9 cellular contexts compared by ENCODE assay signal in genomic region chr5:1118738-1119137, GRCh38. TPM values are rescaled to one million over a fixed set of nuclear protein-coding genes. Genes with fewer than 3 reads are reported as not detected.
DNase-seq lines count a peak whose midpoint lies in the region; ATAC-seq and TF ChIP-seq lines count a peak whose summit lies in the region.
"Had no signal": no experiment of that assay in that cellular context is flagged by ENCODE, and none has a peak within 500 bp of the region (broad histone marks: within the 10 kb centered on the region; RNA-seq: fewer than 3 reads in every experiment).

No MANE protein-coding gene starts in this region.

- H3K23ac ChIP-seq in IMR-90 (ENCODE audit: low read depth, low read length), result no peak overlapping the region

- no peak overlapping the region for H4K91ac ChIP-seq in IMR-90 (ENCODE audit: insufficient read depth, low read depth, low read length)

- H3K9me3 ChIP-seq in A673 (ENCODE audit: low read depth, low read length, poor library complexity, severe bottlenecking), result no peaks in the 10 kb centered on the region
- H3K9me3 ChIP-seq in IMR-90 (ENCODE audit: control insufficient read depth, insufficient read depth, low read length), result no peaks in the 10 kb centered on the region
- no peaks in the 10 kb centered on the region for H3K9me3 ChIP-seq in adrenal gland (replicated peaks in 1 of 3)
- H3K9me3 ChIP-seq in liver (ENCODE audit: control insufficient read depth in 4 of 4, low read length in 3 of 4), result no peaks in the 10 kb centered on the region
- H3K9me3 ChIP-seq in MG63, result no peaks in the 10 kb centered on the region

- BruUV-seq in A673 (replicated peaks; lab: Mats Ljungman, UMichigan) (no TSS peak), IMR-90 (replicated peaks; lab: Mats Ljungman, UMichigan) (no TSS peak)

- intact Hi-C loops in A673 (cut with micrococcal nuclease; ENCODE audit: unreplicated experiment) (no loop called here), IMR-90 (cut with micrococcal nuclease) (loop anchor here (10.0 kb wide), 1 partner anchor 114 kb away; the partner anchor contains the start of gene NKD2), adrenal gland (cut with DNase I) (no loop called here)

- no peaks in the 10 kb centered on the region for H3K9me1 ChIP-seq in IMR-90 (ENCODE audit: insufficient read depth, low read length)

- peak; percentile 43; the same call in 1 of the 2 replicates for ATAC-seq in IMR-90 (ENCODE audit: low read depth)

- no peak for TF ChIP-seq RAD21 in IMR-90 (IDR thresholded peaks at IDR 0.05; ENCODE audit: low read length)
- TF ChIP-seq RAD21 in liver (IDR thresholded peaks at IDR 0.05), result no peak

- TF ChIP-seq CTCF in A673 (conservative IDR thresholded peaks at IDR 0.05; ENCODE audit: low read depth, low read length) (no peak), IMR-90 (conservative IDR thresholded peaks at IDR 0.05; ENCODE audit: low read depth, low read length) (no peak), adrenal gland (IDR thresholded peaks at IDR 0.05) (no peak), liver (IDR thresholded peaks at IDR 0.05; ENCODE audit: low read depth, low read length, missing input control) (no peak)

- H2BK5ac ChIP-seq in IMR-90 (ENCODE audit: low read depth, low read length, poor library complexity, severe bottlenecking), result no peak overlapping the region

- H2AK9ac ChIP-seq in IMR-90 (replicated peaks; ENCODE audit: low read depth, low read length, poor library complexity), result no peak overlapping the region

- no peak for TF ChIP-seq POLR2A in IMR-90 (IDR thresholded peaks at IDR 0.05; ENCODE audit: low read depth, low read length)
- no peak for TF ChIP-seq POLR2A in adrenal gland (IDR thresholded peaks at IDR 0.05)

- no peak overlapping the region for H2BK120ac ChIP-seq in IMR-90 (ENCODE audit: low read depth, low read length)

- in situ Hi-C loops in IMR-90 (cut with MboI; ENCODE audit: low sequenced_read_pairs), result no loop called here

- H3K18ac ChIP-seq in IMR-90 (ENCODE audit: low read depth, low read length), result no peak overlapping the region

- H3K4me2 ChIP-seq in IMR-90 (ENCODE audit: low read depth, low read length), result no peak overlapping the region

- H3K27me3 ChIP-seq in A673 (replicated peaks; ENCODE audit: insufficient read depth, low read depth, low read length, poor library complexity), result no peaks in the 10 kb centered on the region
- peaks cover 45% of the 10 kb centered on the region; the same call in 1 of the 2 replicates for H3K27me3 ChIP-seq in IMR-90 (ENCODE audit: control insufficient read depth, insufficient read depth, low read length)
- H3K27me3 ChIP-seq in adrenal gland, result no peaks in the 10 kb centered on the region
- H3K27me3 ChIP-seq in liver (ENCODE audit: control insufficient read depth in 4 of 4, insufficient read depth in 4 of 4, low read length in 3 of 4), result no peaks in the 10 kb centered on the region
- H3K27me3 ChIP-seq in MG63, result no peaks in the 10 kb centered on the region; the same call in none of the 2 replicates

- WGBS in IMR-90 (ENCODE audit: extremely low coverage in 2 of 2, insufficient read length in 1 of 2), 2 experiments, result 30% methylated on average over 4 of the region's 15 CpGs; no CpG with 5 or more reads in 1 of the 2 experiments
- 42 to 55% (median 49%) methylated on average over 3 to 15 of the region's 15 CpGs; no CpG with 5 or more reads in 1 of the 4 donors for WGBS in adrenal gland, 4 donors
- 75% methylated on average over 15 of the region's 15 CpGs for WGBS in liver

- peak overlapping the region; percentile 24 for H2AFZ ChIP-seq in IMR-90 (replicated peaks; ENCODE audit: low read length, poor library complexity)

- H4K8ac ChIP-seq in IMR-90 (ENCODE audit: low read depth in 2 of 2, low read length in 2 of 2), result no peak overlapping the region

- H3K9ac ChIP-seq in IMR-90 (ENCODE audit: low read depth, low read length), result no peak overlapping the region
- no peak overlapping the region for H3K9ac ChIP-seq in liver (ENCODE audit: low read depth in 1 of 2, low read length in 2 of 2)

- H3K56ac ChIP-seq in IMR-90 (ENCODE audit: extremely low read depth, insufficient read depth, low read length), result no peak overlapping the region

- H2BK20ac ChIP-seq in IMR-90 (ENCODE audit: low read depth, low read length), result no peak overlapping the region

- no peak overlapping the region for H3K27ac ChIP-seq in A673 (ENCODE audit: low read depth, low read length, poor library complexity, severe bottlenecking)
- no peak overlapping the region for H3K27ac ChIP-seq in IMR-90 (ENCODE audit: insufficient read depth, low read length)
- peak overlapping the region in 2 of 5 donors; percentile 28 to 56 for H3K27ac ChIP-seq in adrenal gland
- H3K27ac ChIP-seq in liver (ENCODE audit: low read depth in 1 of 2, low read length in 2 of 2), result peak overlapping the region; percentile 62 to 75

- no peaks in the 10 kb centered on the region for H3K36me3 ChIP-seq in A673 (ENCODE audit: insufficient read depth, low read length, poor library complexity, severe bottlenecking)
- no peaks in the 10 kb centered on the region for H3K36me3 ChIP-seq in IMR-90 (ENCODE audit: control insufficient read depth, insufficient read depth, low read length)
- no peaks in the 10 kb centered on the region for H3K36me3 ChIP-seq in adrenal gland (replicated peaks in 1 of 2)
- no peaks in the 10 kb centered on the region for H3K36me3 ChIP-seq in liver (ENCODE audit: control insufficient read depth in 4 of 4, insufficient read depth in 3 of 4, low read depth in 1 of 4, low read length in 3 of 4)
- no peaks in the 10 kb centered on the region for H3K36me3 ChIP-seq in MG63

- no peaks in the 10 kb centered on the region; the same call in 1 of the 2 replicates for H4K20me1 ChIP-seq in IMR-90 (ENCODE audit: insufficient read depth, low read length)

- POLR2A ChIA-PET in A673 (lab: Charles Lee; ENCODE audit: low non-redundant PET) (no interaction called here), IMR-90 (lab: Charles Lee; ENCODE audit: unreplicated experiment) (no interaction called here)

- no peaks in the 10 kb centered on the region for H3K79me1 ChIP-seq in IMR-90 (ENCODE audit: low read depth in 1 of 2, low read length in 2 of 2)

- H3K4me3 ChIP-seq in A673 (ENCODE audit: low read depth, low read length, poor library complexity, severe bottlenecking), result no peak overlapping the region
- H3K4me3 ChIP-seq in IMR-90 (ENCODE audit: insufficient read depth, low read depth, low read length), result no peak overlapping the region
- H3K4me3 ChIP-seq in adrenal gland, result no peak overlapping the region
- no peak overlapping the region for H3K4me3 ChIP-seq in liver (ENCODE audit: low read depth in 1 of 3, low read length in 3 of 3)
- no peak overlapping the region for H3K4me3 ChIP-seq in MG63

- DNase-seq in A673 (ENCODE audit: low spot score) (peak; percentile 64), IMR-90 (no peak), adrenal gland (peak in 4 of 7 donors; percentile 43 to 67 (median 49)), inferior parietal cortex (ENCODE audit: extremely low spot score) (no peak), MG63 (no peak), SK-N-DZ (ENCODE audit: low spot score) (no peak), DMS114 treated with DMSO at 0.1 percent for 48 hours (lab: John Stamatoyannopoulos, UW; ENCODE audit: unreplicated experiment) (no peak)
- DNase-seq: CD8-positive, alpha-beta memory T cell had no signal

- H3K14ac ChIP-seq in IMR-90 (replicated peaks; ENCODE audit: low read depth, low read length), result no peak overlapping the region

- no peak overlapping the region for H2AK5ac ChIP-seq in IMR-90 (ENCODE audit: low read depth, low read length)

- H4K5ac ChIP-seq in IMR-90 (ENCODE audit: low read depth, low read length), result no peak overlapping the region

- no peak overlapping the region for H3K4ac ChIP-seq in IMR-90 (ENCODE audit: low read depth, low read length)

- H3K4me1 ChIP-seq in A673 (ENCODE audit: insufficient read depth, low read length, poor library complexity, severe bottlenecking) (peaks cover 26% of the 10 kb centered on the region), IMR-90 (ENCODE audit: control insufficient read depth, insufficient read depth, low read length) (no peaks in the 10 kb centered on the region), adrenal gland (replicated peaks in 1 of 2) (peaks cover 3 to 10% of the 10 kb centered on the region in 2 donors), liver (ENCODE audit: control insufficient read depth in 4 of 4, insufficient read depth in 4 of 4, low read length in 3 of 4) (peaks cover 7 to 36% (median 25%) of the 10 kb centered on the region in 4 donors)

- H2BK15ac ChIP-seq in IMR-90 (ENCODE audit: low read depth, low read length), result no peak overlapping the region

- CTCF ChIA-PET in A673 (lab: Charles Lee) (interaction anchor here (0.6 to 1.1 kb wide), 2 partner anchors 56 kb away, joined by 4 to 14 read pairs; no protein-coding TSS in a partner anchor), IMR-90 (lab: Yijun Ruan, JAX) (no interaction called here)

- dilution Hi-C loops in IMR-90 (cut with HindIII; ENCODE audit: low sequenced_read_pairs, unreplicated experiment), result no loop called here

TF ChIP-seq in IMR-90, 13 proteins besides CTCF, POLR2A, EP300 and RAD21 (continues in another document):
- TF ChIP-seq CHD1 (IDR thresholded peaks at IDR 0.05; ENCODE audit: low read depth, low read length) (no peak), CEBPB (IDR thresholded peaks at IDR 0.05; ENCODE audit: low read depth, low read length) (no peak), BHLHE40 (IDR thresholded peaks at IDR 0.05; ENCODE audit: low read depth, low read length) (no peak), SMC3 (IDR thresholded peaks at IDR 0.05; ENCODE audit: low read depth, low read length) (no peak), NFE2L2 (IDR thresholded peaks at IDR 0.05; ENCODE audit: low read depth, low read length) (no peak), FOS (IDR thresholded peaks at IDR 0.05; ENCODE audit: low read depth, low read length) (no peak)

TF ChIP-seq in liver, 16 proteins besides CTCF, POLR2A, EP300 and RAD21 (continues in another document):
- no peak for TF ChIP-seq HNF4G (IDR thresholded peaks at IDR 0.05)
- TF ChIP-seq GABPA (IDR thresholded peaks at IDR 0.05 in 1 of 2, conservative IDR thresholded peaks at IDR 0.05 in 1 of 2), result no peak
- no peak for TF ChIP-seq YY1 (IDR thresholded peaks at IDR 0.05)
- TF ChIP-seq HNF4A (conservative IDR thresholded peaks at IDR 0.05), result no peak
- no peak for TF ChIP-seq EGR1 (IDR thresholded peaks at IDR 0.05; ENCODE audit: low read depth in 2 of 2)
- TF ChIP-seq JUND (IDR thresholded peaks at IDR 0.05), result no peak
- TF ChIP-seq FOXA1 (IDR thresholded peaks at IDR 0.05), result no peak
- no peak for TF ChIP-seq FOXA2 (IDR thresholded peaks at IDR 0.05)

RNA-seq across cellular contexts. Expression of gene SLC12A7, which starts 6.9 kb away (rescaled TPM):
- total RNA-seq in A673 (2021) (45.2 and 55.5 TPM in 2 replicates), IMR-90 (2012; rRNA removed) (3.0 and 3.3 TPM in 2 replicates), adrenal gland (10 to 100 TPM; 15.8 to 52.6 (median 30.2) TPM), liver (10 to 100 TPM; 27.1 to 64.2 TPM)
- polyA plus RNA-seq in IMR-90 (2012; rRNA removed) (6.1 and 7.5 TPM in 2 replicates), adrenal gland (10 to 100 TPM in 2 of 3 donors, 1 to 10 TPM in 1; 5.5 to 25.8 (median 18.6) TPM), liver (10 to 100 TPM; 12.3 to 30.8 TPM)
- polyA plus RNA-seq in IMR-90 (2012; cell fraction: cytosol; rRNA removed), result 3.3 and 6.6 TPM in 2 replicates
- polyA plus RNA-seq in IMR-90 (2012; cell fraction: nucleus; rRNA removed; ENCODE audit: low replicate concordance), result 22.0 and 39.5 TPM in 2 replicates
- 28.1 and 39.7 TPM in 2 replicates for total RNA-seq in MG63 (2014; rRNA removed; shearing (Covaris generic); ENCODE audit: low replicate concordance)
- 0.28 and 0.56 TPM in 2 replicates for polyA plus RNA-seq in SK-N-DZ (2014; cell fraction: cytosol; rRNA removed)
- polyA plus RNA-seq in SK-N-DZ (2014; cell fraction: nucleus; rRNA removed), result 0.99 and 6.8 TPM in 2 replicates

Comparison
In these comparisons a context has a peak if more than half of its experiments do, and no peak if none do; other contexts are left out.
1. DNase-seq: peak in A673 (single experiment) and adrenal gland (4 of 7); none in IMR-90 (single experiment), inferior parietal cortex (single experiment), MG63 (single experiment), SK-N-DZ (single experiment) and DMS114 treated with DMSO at 0.1 percent for 48 hours (single experiment).
2. H3K27ac ChIP-seq: peak in liver (2 of 2); none in A673 (single experiment) and IMR-90 (single experiment).